Comparison of ENCODE assay signal across 12 cellular contexts in the genomic region with DNA sequence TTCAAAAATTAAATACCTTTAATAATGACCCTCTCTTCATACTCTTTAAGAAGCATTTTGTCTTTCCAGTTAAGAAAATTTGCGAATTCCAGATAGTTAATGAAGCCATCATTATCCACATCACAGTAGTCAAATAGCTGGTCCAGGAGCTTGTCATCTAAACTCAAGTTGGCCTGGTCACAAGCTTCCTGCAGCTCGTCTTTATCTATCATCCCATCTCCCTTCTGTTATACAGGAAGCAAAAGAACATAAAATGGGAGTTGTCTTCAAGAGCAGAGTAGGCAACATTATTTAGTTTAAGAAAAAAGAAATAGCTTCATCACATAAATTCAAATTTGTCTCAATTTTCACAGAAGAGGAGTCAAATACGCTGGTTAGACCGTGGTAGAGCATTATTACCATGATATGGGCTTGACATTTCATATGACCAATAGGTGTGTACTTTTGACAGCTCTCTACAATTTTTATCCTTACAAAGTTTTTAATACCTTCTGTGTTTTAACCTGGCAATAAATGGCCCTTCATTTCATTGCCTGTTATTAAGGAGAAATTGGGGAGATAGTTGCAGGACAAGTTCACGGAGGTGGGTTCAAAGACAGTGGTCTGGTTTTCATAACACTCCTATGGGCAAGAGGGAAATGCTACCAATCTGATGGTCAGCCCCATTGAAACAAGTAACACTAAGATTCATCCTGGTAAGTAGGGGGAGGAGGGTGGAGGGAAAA. TPM values are rescaled to one million over a fixed set of nuclear protein-coding genes. Genes with fewer than 3 reads are reported as not detected.
DNase-seq lines count a peak whose midpoint lies in the region; ATAC-seq, FAIRE-seq and TF ChIP-seq lines count a peak whose summit lies in the region.
"Had no signal": no experiment of that assay in that cellular context is flagged by ENCODE, and none has a peak within 500 bp of the region (broad histone marks: within the 10 kb centered on the region; RNA-seq: fewer than 3 reads in every experiment).

No MANE protein-coding gene starts in this region.

- FAIRE-seq in endothelial cell of umbilical vein (lab: Jason Lieb, UNC): no peak
- FAIRE-seq: A204.1 had no signal

- CTCF ChIA-PET in endothelial cell of umbilical vein (lab: Charles Lee): interaction anchor here (0.9 to 6.4 kb wide), 9 partner anchors 9 to 353 kb away, joined by 3 to 46 read pairs (median 5); partner anchors contain the start of gene KAT2B

- peak overlapping the region in 2 of 3 experiments; percentile 13 to 35 for H3K4me3 Mint-ChIP-seq in nephron
- H3K4me3 Mint-ChIP-seq: activated CD8-positive, alpha-beta T cell treated with anti-CD3 and anti-CD28 coated beads, Interleukin-2, amount 10 ng/mL, durations not matched to agents 7 days and 5 days had no signal

- TF ChIP-seq CTCF in left ventricle myocardium inferior (IDR thresholded peaks at IDR 0.05; ENCODE audit: borderline replicate concordance) (no peak), endothelial cell of umbilical vein (IDR thresholded peaks at IDR 0.05; ENCODE audit: extremely low read depth in 1 of 2, insufficient read depth in 1 of 2, low read depth in 1 of 2, low read length in 2 of 2) (no peak), nephron (IDR thresholded peaks at IDR 0.05; ENCODE audit: unreplicated experiment in 3 of 3) (no peak)

- dilution Hi-C loops in endothelial cell of umbilical vein (cut with MboI; ENCODE audit: extremely low pct_ligation_motif_present, low sequenced_read_pairs): no loop called here

- no peak for DNase-seq in left ventricle myocardium inferior
- DNase-seq in Right ventricle myocardium superior: no peak
- peak; percentile 36 for DNase-seq in endothelial cell of umbilical vein (ENCODE audit: low read depth, low spot score)
- no peak for DNase-seq in AML-193 (lab: John Stamatoyannopoulos, UW)
- no peak for DNase-seq in activated T-cell treated with anti-CD3 and anti-CD28 coated beads, Interleukin-2, amount 50 U/mL, for 1 hour
- DNase-seq in activated CD4-positive, CD25-positive, alpha-beta regulatory T cell (lab: John Stamatoyannopoulos, UW): no peak
- no peak for DNase-seq in central memory CD4-positive, alpha-beta T cell
- DNase-seq: activated CD8-positive, alpha-beta T cell treated with anti-CD3 and anti-CD28 coated beads, Interleukin-2, amount 10 ng/mL, durations not matched to agents 7 days and 5 days; GDM1; KBM-7 had no signal

- peak overlapping the region; percentile 73 for H2AFZ ChIP-seq in endothelial cell of umbilical vein (ENCODE audit: low read depth, low read length)

- H4K20me1 ChIP-seq in endothelial cell of umbilical vein (replicated peaks; ENCODE audit: control insufficient read depth, extremely low read depth, insufficient read depth, low read length): no peaks in the 10 kb centered on the region

- POLR2A ChIA-PET in endothelial cell of umbilical vein (lab: Charles Lee): interaction anchor here (1.5 kb wide), 1 partner anchor 59 kb away, joined by 3 read pairs; no protein-coding TSS in a partner anchor

- H3K27ac ChIP-seq in left ventricle myocardium inferior (replicated peaks): peak overlapping the region; percentile 77
- H3K27ac ChIP-seq in endothelial cell of umbilical vein (ENCODE audit: insufficient read depth, low read depth, low read length): peak overlapping the region; percentile 79

- peak overlapping the region; percentile 92 for H3K4me2 ChIP-seq in endothelial cell of umbilical vein (ENCODE audit: insufficient read depth, low read length)

- H3K4me1 ChIP-seq in left ventricle myocardium inferior (peaks cover 21% of the 10 kb centered on the region), endothelial cell of umbilical vein (ENCODE audit: control insufficient read depth, extremely low read depth, insufficient read depth, low read length) (peaks cover 20% of the 10 kb centered on the region)

- no peaks in the 10 kb centered on the region for H3K79me2 ChIP-seq in endothelial cell of umbilical vein (ENCODE audit: control insufficient read depth, insufficient read depth, low read length)

- TF ChIP-seq POLR2A in endothelial cell of umbilical vein (IDR thresholded peaks at IDR 0.05; ENCODE audit: low read depth, low read length): no peak

- peak overlapping the region; percentile 42 for H3K4me3 ChIP-seq in left ventricle myocardium inferior
- peak overlapping the region in 1 of 3 experiments; percentile 49 for H3K4me3 ChIP-seq in endothelial cell of umbilical vein (replicated peaks in 1 of 3; ENCODE audit: insufficient read depth in 1 of 3, low read depth in 1 of 3, low read length in 3 of 3)

- H3K4me1 Mint-ChIP-seq in nephron: peaks cover 26% of the 10 kb centered on the region

- no peaks in the 10 kb centered on the region for H3K9me3 Mint-ChIP-seq in nephron

- no peaks in the 10 kb centered on the region for H3K36me3 ChIP-seq in left ventricle myocardium inferior
- no peaks in the 10 kb centered on the region for H3K36me3 ChIP-seq in endothelial cell of umbilical vein (ENCODE audit: control insufficient read depth in 2 of 2, extremely low read depth in 1 of 2, insufficient read depth in 2 of 2, low read length in 2 of 2)

- intact Hi-C loops in left ventricle myocardium inferior (cut with micrococcal nuclease): no loop called here
- intact Hi-C loops in Right ventricle myocardium superior (cut with DNase I): loop anchor here (10.0 kb wide), 1 partner anchor 306 kb away; no protein-coding TSS in a partner anchor
- intact Hi-C loops in endothelial cell of umbilical vein (cut with micrococcal nuclease): loop anchor here (1.0 to 5.0 kb wide), 7 partner anchors 59 to 1466 kb away; partner anchors contain the start of genes RAB5A and SGO1

- peak overlapping the region; percentile 89 to 97 (median 94) for H3K27ac Mint-ChIP-seq in nephron
- H3K27ac Mint-ChIP-seq: activated CD8-positive, alpha-beta T cell treated with anti-CD3 and anti-CD28 coated beads, Interleukin-2, amount 10 ng/mL, durations not matched to agents 7 days and 5 days had no signal

- no peaks in the 10 kb centered on the region for H3K36me3 Mint-ChIP-seq in nephron (ENCODE audit: low read depth)

- BruUV-seq in endothelial cell of umbilical vein (replicated peaks; lab: Mats Ljungman, UMichigan): TSS peak; percentile 95

- H3K9me3 ChIP-seq in left ventricle myocardium inferior (replicated peaks) (no peaks in the 10 kb centered on the region), endothelial cell of umbilical vein (replicated peaks; ENCODE audit: control insufficient read depth, insufficient read depth, low read length) (no peaks in the 10 kb centered on the region)

- no peaks in the 10 kb centered on the region for H3K27me3 ChIP-seq in left ventricle myocardium inferior (ENCODE audit: low read depth)
- no peaks in the 10 kb centered on the region for H3K27me3 ChIP-seq in endothelial cell of umbilical vein (ENCODE audit: control insufficient read depth in 2 of 2, insufficient read depth in 2 of 2, low read length in 2 of 2)

- H3K9me1 ChIP-seq in endothelial cell of umbilical vein (replicated peaks; ENCODE audit: control insufficient read depth, extremely low read depth, insufficient read depth, low read length): no peaks in the 10 kb centered on the region

- H3K27me3 Mint-ChIP-seq in nephron (ENCODE audit: low read depth): no peaks in the 10 kb centered on the region

- no peak for ATAC-seq in Right ventricle myocardium superior (ENCODE audit: poor library complexity)
- ATAC-seq: activated CD8-positive, alpha-beta T cell treated with anti-CD3 and anti-CD28 coated beads, Interleukin-2, amount 10 ng/mL, durations not matched to agents 7 days and 5 days had no signal

- peak overlapping the region; percentile 12 for H3K9ac ChIP-seq in endothelial cell of umbilical vein (replicated peaks; ENCODE audit: extremely low read depth, insufficient read depth, low read length)

TF ChIP-seq in endothelial cell of umbilical vein, 7 proteins besides CTCF, POLR2A, EP300 and RAD21:
- TF ChIP-seq POLR2AphosphoS5 (IDR thresholded peaks at IDR 0.05; ENCODE audit: insufficient read depth, low read depth, low read length) (no peak), GATA2 (IDR thresholded peaks at IDR 0.05; ENCODE audit: insufficient read depth, insufficient read length, low read depth, low read length) (peak; percentile 80)

RNA-seq across cellular contexts. Expression of gene EFHB, which starts 45.4 kb away (rescaled TPM):
- 0.58 TPM for total RNA-seq in left ventricle myocardium inferior
- total RNA-seq in Right ventricle myocardium superior: not detected
- 0.82 and 0.99 TPM in 2 replicates for total RNA-seq in endothelial cell of umbilical vein
- polyA plus RNA-seq in endothelial cell of umbilical vein: not detected in 2 replicates
- 0.18 and 0.19 TPM in 2 replicates for polyA plus RNA-seq in endothelial cell of umbilical vein (2011; cell fraction: cytosol; rRNA removed)
- polyA plus RNA-seq in endothelial cell of umbilical vein (2011; cell fraction: nucleus; rRNA removed): 0.78 TPM in 1 of 2 replicates, not detected in the other
- 0.60 and 0.78 TPM in 2 replicates for polyA plus RNA-seq in endothelial cell of umbilical vein (2012)
- polyA minus RNA-seq in endothelial cell of umbilical vein: 3.7 TPM in 1 of 2 replicates, not detected in the other
- not detected for polyA minus RNA-seq in endothelial cell of umbilical vein (2011; cell fraction: cytosol; rRNA and poly(A)+ RNA removed)
- 1.4 TPM in 1 of 2 replicates, not detected in the other for polyA minus RNA-seq in endothelial cell of umbilical vein (2011; cell fraction: nucleus; rRNA and poly(A)+ RNA removed)

RNA-seq across cellular contexts. Expression of gene RAB5A, which starts 58.3 kb away (rescaled TPM):
- 52.0 TPM for total RNA-seq in left ventricle myocardium inferior
- 52.6 TPM for total RNA-seq in Right ventricle myocardium superior
- 63.8 and 66.9 TPM in 2 replicates for total RNA-seq in endothelial cell of umbilical vein
- polyA plus RNA-seq in endothelial cell of umbilical vein: 17.9 and 20.6 TPM in 2 replicates
- polyA plus RNA-seq in endothelial cell of umbilical vein (2011; cell fraction: cytosol; rRNA removed): 32.5 and 36.3 TPM in 2 replicates
- polyA plus RNA-seq in endothelial cell of umbilical vein (2011; cell fraction: nucleus; rRNA removed): 22.6 and 25.0 TPM in 2 replicates
- 44.2 and 54.4 TPM in 2 replicates for polyA plus RNA-seq in endothelial cell of umbilical vein (2012)
- 19.1 and 28.6 TPM in 2 replicates for polyA minus RNA-seq in endothelial cell of umbilical vein
- 30.6 TPM for polyA minus RNA-seq in endothelial cell of umbilical vein (2011; cell fraction: cytosol; rRNA and poly(A)+ RNA removed)
- polyA minus RNA-seq in endothelial cell of umbilical vein (2011; cell fraction: nucleus; rRNA and poly(A)+ RNA removed): 39.8 and 59.0 TPM in 2 replicates
